Comparison of ENCODE assay signal across 1 cellular context in genomic region chr5:71455427-71456361, GRCh38.
TF ChIP-seq lines count a peak whose summit lies in the region.

BDP1 (plus strand) TSS chr5:71455651; CDS start chr5:71455878, 227 bp downstream.

TF ChIP-seq in HepG2, 621 proteins besides CTCF, POLR2A, EP300 and RAD21 (continued from another document and continues in another):
- TF ChIP-seq AFF4 (CRISPR knock-in tag; IDR thresholded peaks at IDR 0.05) (no peak), HNF4G (IDR thresholded peaks at IDR 0.05; ENCODE audit: borderline replicate concordance, low read depth, low read length) (no peak), HNF4G (CRISPR knock-in tag; IDR thresholded peaks at IDR 0.05; ENCODE audit: borderline replicate concordance, low read depth) (no peak), ATF5 (CRISPR knock-in tag; IDR thresholded peaks at IDR 0.05; ENCODE audit: low read depth) (0 out of 2 replicates have a peak, but pooled peaks have one; percentile 58), ZMAT3 (CRISPR knock-in tag; conservative IDR thresholded peaks at IDR 0.05) (no peak), THAP11 (CRISPR knock-in tag; IDR thresholded peaks at IDR 0.05) (peak; percentile 91), ZBTB14 (CRISPR knock-in tag; IDR thresholded peaks at IDR 0.05) (no peak), HNRNPUL1 (IDR thresholded peaks at IDR 0.05; ENCODE audit: low read depth, low read length) (no peak), MAZ (IDR thresholded peaks at IDR 0.05; ENCODE audit: borderline replicate concordance, low read depth, low read length) (no peak; the same call in 1 of the 2 replicates), MAZ (CRISPR knock-in tag; IDR thresholded peaks at IDR 0.05; ENCODE audit: low read depth) (peak; percentile 61; the same call in 1 of the 2 replicates), MTERF4 (CRISPR knock-in tag; IDR thresholded peaks at IDR 0.05) (no peak), ZNF580 (CRISPR knock-in tag; IDR thresholded peaks at IDR 0.05; ENCODE audit: borderline replicate concordance, low read depth) (peak; percentile 69; the same call in 1 of the 2 replicates), FOXP4 (CRISPR knock-in tag; IDR thresholded peaks at IDR 0.05) (no peak), FLYWCH1 (CRISPR knock-in tag; IDR thresholded peaks at IDR 0.05) (no peak), ZBTB1 (CRISPR knock-in tag; IDR thresholded peaks at IDR 0.05; ENCODE audit: borderline replicate concordance) (no peak), XRCC5 (optimal IDR thresholded peaks at IDR 0.05; ENCODE audit: low read length) (peak; percentile 50), ZNF691 (CRISPR knock-in tag; IDR thresholded peaks at IDR 0.05; ENCODE audit: borderline replicate concordance, low read depth) (peak; percentile 69; the same call in 1 of the 2 replicates), ZSCAN22 (CRISPR knock-in tag; IDR thresholded peaks at IDR 0.05) (no peak), NCOA5 (CRISPR knock-in tag; IDR thresholded peaks at IDR 0.05) (no peak), HNF1B (CRISPR knock-in tag; IDR thresholded peaks at IDR 0.05) (peak; percentile 85), KDM5B (CRISPR knock-in tag; IDR thresholded peaks at IDR 0.05; ENCODE audit: borderline replicate concordance) (peak; percentile 81; the same call in 1 of the 2 replicates), TGIF2 (CRISPR knock-in tag; IDR thresholded peaks at IDR 0.05) (peak; percentile 69; the same call in 1 of the 2 replicates), STAT5B (CRISPR knock-in tag; IDR thresholded peaks at IDR 0.05) (no peak), ZBTB7A (CRISPR knock-in tag; IDR thresholded peaks at IDR 0.05) (no peak), ZNF354B (CRISPR knock-in tag; IDR thresholded peaks at IDR 0.05) (no peak), ZNF7 (CRISPR knock-in tag; IDR thresholded peaks at IDR 0.05) (no peak), ZNF367 (CRISPR knock-in tag; IDR thresholded peaks at IDR 0.05; ENCODE audit: borderline replicate concordance) (no peak), ZNF639 (CRISPR knock-in tag; conservative IDR thresholded peaks at IDR 0.05) (no peak), ZNF18 (CRISPR knock-in tag; IDR thresholded peaks at IDR 0.05; ENCODE audit: insufficient replicate concordance) (no peak), TBX2 (CRISPR knock-in tag; IDR thresholded peaks at IDR 0.05; ENCODE audit: borderline replicate concordance) (peak; percentile 69; the same call in 1 of the 2 replicates), ZBTB39 (CRISPR knock-in tag; IDR thresholded peaks at IDR 0.05) (no peak), ZNF510 (CRISPR knock-in tag; IDR thresholded peaks at IDR 0.05; ENCODE audit: low read depth) (no peak), MED13 (CRISPR knock-in tag; IDR thresholded peaks at IDR 0.05) (0 out of 2 replicates have a peak, but pooled peaks have one; percentile 42), ZNF317 (CRISPR knock-in tag; IDR thresholded peaks at IDR 0.05) (peak; percentile 19; the same call in 1 of the 2 replicates), TAF1 (CRISPR knock-in tag; IDR thresholded peaks at IDR 0.05) (peak; percentile 81), PAX8 (CRISPR knock-in tag; IDR thresholded peaks at IDR 0.05; ENCODE audit: borderline replicate concordance) (no peak), ZNF790 (CRISPR knock-in tag; IDR thresholded peaks at IDR 0.05; ENCODE audit: borderline replicate concordance) (no peak), PREB (CRISPR knock-in tag; IDR thresholded peaks at IDR 0.05) (no peak), ZNF24 (IDR thresholded peaks at IDR 0.05) (no peak), ZNF136 (CRISPR knock-in tag; IDR thresholded peaks at IDR 0.05; ENCODE audit: low read depth) (peak; percentile 72; the same call in 1 of the 2 replicates)
